In genomic region chr1:11912482-11913186, GRCh38 we compare ENCODE assay signal across 7 cellular contexts. TPM values are rescaled to one million over a fixed set of nuclear protein-coding genes. Genes with fewer than 3 reads are reported as not detected.
DNase-seq lines count a peak whose midpoint lies in the region; ATAC-seq, FAIRE-seq and TF ChIP-seq lines count a peak whose summit lies in the region.
"Not testable (repeated sequence)": the region's sequence is repeated elsewhere in the genome, so short reads cannot be mapped to it uniquely, and the experiment has no call there.

No MANE protein-coding gene starts in this region.

- H3K4me1 ChIP-seq in astrocyte (ENCODE audit: insufficient read depth, low read length); parathyroid adenoma; stomach smooth muscle (ENCODE audit: control insufficient read depth, insufficient read depth, low read length): not testable (repeated sequence)
- H3K4me1 ChIP-seq in HepG2 (ENCODE audit: insufficient read depth, low read length), result peaks cover 64% of the 10 kb centered on the region

- intact Hi-C loops in HepG2 (cut with micrococcal nuclease; ENCODE audit: unreplicated experiment), result not testable (repeated sequence)

- CTCF ChIA-PET in HepG2 (lab: Yijun Ruan, JAX; ENCODE audit: low intra/inter-chr PET ratio, low total read pairs), result not testable (repeated sequence)

- POLR2A ChIA-PET in HepG2 (lab: Yijun Ruan, JAX), result interaction anchor here (0.8 to 8.7 kb wide), 6 partner anchors 9 to 106 kb away, joined by 3 to 178 read pairs (median 6); partner anchors contain the start of genes KIAA2013, MFN2 and MIIP

- TF ChIP-seq CTCF in 22Rv1 (IDR thresholded peaks at IDR 0.05); astrocyte (IDR thresholded peaks at IDR 0.05; ENCODE audit: insufficient read depth, low read depth, low read length); fibroblast of villous mesenchyme (IDR thresholded peaks at IDR 0.05; ENCODE audit: insufficient read depth, low read depth, low read length); HepG2 (CRISPR knock-in tag; IDR thresholded peaks at IDR 0.05); parathyroid adenoma (IDR thresholded peaks at IDR 0.05): not testable (repeated sequence)

- H3K4me3 Mint-ChIP-seq in T-helper 17 cell, result peak overlapping the region; percentile 56
- not testable (repeated sequence) for H3K4me3 Mint-ChIP-seq in astrocyte (ENCODE audit: unreplicated experiment)

- H3K27ac ChIP-seq in 22Rv1, result peak overlapping the region; percentile 39
- H3K27ac ChIP-seq in astrocyte (ENCODE audit: low read depth, low read length); HepG2 (ENCODE audit: extremely low read length, insufficient read depth, low read length): not testable (repeated sequence)
- peak overlapping the region; percentile 39 for H3K27ac ChIP-seq in parathyroid adenoma
- H3K27ac ChIP-seq in stomach smooth muscle (ENCODE audit: low read length), result peak overlapping the region; percentile 11

- FAIRE-seq in astrocyte (lab: Jason Lieb, UNC); HepG2 (lab: Jason Lieb, UNC): not testable (repeated sequence)

- not testable (repeated sequence) for H3K27ac Mint-ChIP-seq in T-helper 17 cell
- H3K27ac Mint-ChIP-seq in astrocyte (ENCODE audit: unreplicated experiment), result peak overlapping the region; percentile 47

- not testable (repeated sequence) for H3K9me3 ChIP-seq in T-helper 17 cell (ENCODE audit: control insufficient read depth, low read length, poor library complexity, severe bottlenecking); astrocyte (ENCODE audit: insufficient read depth, low read depth, low read length); HepG2 (ENCODE audit: low read length); parathyroid adenoma (ENCODE audit: control insufficient read depth, low read length); stomach smooth muscle (ENCODE audit: control insufficient read depth in 2 of 2, low read length in 2 of 2)

- H3K79me2 ChIP-seq in astrocyte (ENCODE audit: insufficient read depth, low read length); HepG2 (ENCODE audit: insufficient read depth, low read length); parathyroid adenoma: not testable (repeated sequence)

- not testable (repeated sequence) for H4K20me1 ChIP-seq in astrocyte (ENCODE audit: insufficient read depth, low read length); HepG2 (ENCODE audit: insufficient read depth, low read length)

- not testable (repeated sequence) for ATAC-seq in T-helper 17 cell, HepG2

- not testable (repeated sequence) for BruUV-seq in HepG2 (replicated peaks; lab: Mats Ljungman, UMichigan)

- not testable (repeated sequence) for TF ChIP-seq RAD21 in HepG2 (CRISPR knock-in tag; IDR thresholded peaks at IDR 0.05)

- H2AFZ ChIP-seq in astrocyte (ENCODE audit: low read depth, low read length); HepG2 (ENCODE audit: low read length); parathyroid adenoma: not testable (repeated sequence)

- not testable (repeated sequence) for H3K9ac ChIP-seq in astrocyte (ENCODE audit: low read length); parathyroid adenoma; stomach smooth muscle (ENCODE audit: low read length in 2 of 2)
- 0 out of 2 replicates have a peak overlapping the region, but pooled peaks have one; percentile 27 for H3K9ac ChIP-seq in HepG2 (ENCODE audit: insufficient read depth, low read depth, low read length)

- H3K36me3 ChIP-seq in astrocyte (ENCODE audit: insufficient read depth, low read length); HepG2 (replicated peaks in 1 of 2; ENCODE audit: control insufficient read depth in 1 of 2, insufficient read depth in 2 of 2, low read length in 2 of 2); parathyroid adenoma (ENCODE audit: control insufficient read depth, insufficient read depth, low read length); stomach smooth muscle (ENCODE audit: control insufficient read depth in 2 of 2, insufficient read depth in 2 of 2, low read length in 2 of 2): not testable (repeated sequence)

- H3K27me3 ChIP-seq in astrocyte (ENCODE audit: insufficient read depth, low read length); HepG2 (ENCODE audit: control insufficient read depth in 1 of 2, insufficient read depth in 2 of 2, low read length in 2 of 2); parathyroid adenoma (ENCODE audit: control insufficient read depth, insufficient read depth, low read length); stomach smooth muscle (ENCODE audit: control insufficient read depth in 1 of 2, insufficient read depth in 2 of 2, low read length in 2 of 2): not testable (repeated sequence)

- in situ Hi-C loops in HepG2 (cut with HindIII; ENCODE audit: extremely low pct_ligation_motif_present, low pct_unique_long_range_greater_than_20kb), result loop anchor here (5.0 kb wide), 1 partner anchor 50 kb away; no protein-coding TSS in a partner anchor

- peaks cover 20% of the 10 kb centered on the region for H3K4me1 Mint-ChIP-seq in T-helper 17 cell
- not testable (repeated sequence) for H3K4me1 Mint-ChIP-seq in astrocyte (ENCODE audit: low read depth, unreplicated experiment)

- TF ChIP-seq EP300 in HepG2 (IDR thresholded peaks at IDR 0.05; ENCODE audit: low read depth in 2 of 2, low read length in 2 of 2); HepG2 (CRISPR knock-in tag; IDR thresholded peaks at IDR 0.05; ENCODE audit: borderline replicate concordance): not testable (repeated sequence)

- DNase-seq in T-helper 17 cell; astrocyte (ENCODE audit: low read depth); HepG2 (ENCODE audit: low spot score): not testable (repeated sequence)
- peak; percentile 11 for DNase-seq in fibroblast of villous mesenchyme (ENCODE audit: low read depth)

- H3K36me3 Mint-ChIP-seq in T-helper 17 cell (ENCODE audit: low read depth); astrocyte (ENCODE audit: low read depth, unreplicated experiment): not testable (repeated sequence)

- not testable (repeated sequence) for H3K4me2 ChIP-seq in astrocyte (ENCODE audit: low read length); parathyroid adenoma (ENCODE audit: low read length)
- peak overlapping the region; percentile 65 for H3K4me2 ChIP-seq in HepG2 (ENCODE audit: low read depth, low read length)

- not testable (repeated sequence) for H3K27me3 Mint-ChIP-seq in T-helper 17 cell; astrocyte (ENCODE audit: low read depth, unreplicated experiment)

- H3K4me3 ChIP-seq in astrocyte (ENCODE audit: insufficient read depth, low read depth, low read length); fibroblast of villous mesenchyme (ENCODE audit: low read depth, low read length); parathyroid adenoma (ENCODE audit: low read depth, low read length); stomach smooth muscle (ENCODE audit: low read length in 2 of 2): not testable (repeated sequence)
- 0 out of 6 replicates have a peak overlapping the region, but pooled peaks of 1 of the 3 experiments have one; percentile 22 for H3K4me3 ChIP-seq in HepG2 (replicated peaks in 1 of 3; ENCODE audit: insufficient read depth in 1 of 3, low read depth in 2 of 3, low read length in 3 of 3)

- not testable (repeated sequence) for H3K9me3 Mint-ChIP-seq in astrocyte (ENCODE audit: unreplicated experiment)

- TF ChIP-seq POLR2A in HepG2 (IDR thresholded peaks at IDR 0.05; ENCODE audit: insufficient read depth in 1 of 2, low read depth in 2 of 2, low read length in 2 of 2), result not testable (repeated sequence)

- 39% methylated on average over 21 of the region's 21 CpGs for WGBS in HepG2 (ENCODE audit: low lambda C conversion rate)

RNA-seq across cellular contexts. Expression of gene KIAA2013, which starts 13.6 kb away (rescaled TPM):
- 10 to 100 TPM; 17.5 to 20.6 TPM for total RNA-seq in T-helper 17 cell
- total RNA-seq in astrocyte, result 56.0 and 60.4 TPM in 2 replicates
- total RNA-seq in fibroblast of villous mesenchyme, result 57.9 and 69.9 TPM in 2 replicates
- 47.7 and 76.0 TPM in 2 replicates for total RNA-seq in HepG2 (2016; rRNA removed; fragmentation: Illumina TruSeq; extraction: Trizol)
- total RNA-seq in HepG2 (2016; cell fraction: cytosol; rRNA removed; fragmentation: Illumina TruSeq; extraction: Trizol; ENCODE audit: low read depth), result 39.0 and 40.3 TPM in 2 replicates
- 45.3 and 75.8 TPM in 2 replicates for total RNA-seq in HepG2 (2016; cell fraction: insoluble cytoplasmic fraction; rRNA removed; fragmentation: Illumina TruSeq; extraction: Trizol)
- total RNA-seq in HepG2 (2016; cell fraction: membrane; rRNA removed; fragmentation: Illumina TruSeq; extraction: Trizol), result 84.9 and 91.5 TPM in 2 replicates
- 48.8 and 56.1 TPM in 2 replicates for total RNA-seq in HepG2 (2016; cell fraction: nucleus; rRNA removed; fragmentation: Illumina TruSeq; extraction: Trizol)
- polyA plus RNA-seq in HepG2 (2011; rRNA removed), result 141 and 163 TPM in 2 replicates
- 151 and 283 TPM in 2 replicates for polyA plus RNA-seq in HepG2 (2011; cell fraction: cytosol; rRNA removed)
- 137 and 147 TPM in 2 replicates for polyA plus RNA-seq in HepG2 (2011; cell fraction: nucleus; rRNA removed)
- 61.9 and 67.1 TPM in 2 replicates for polyA plus RNA-seq in HepG2 (2012)
- 45.1 and 45.9 TPM in 2 replicates for polyA plus RNA-seq in HepG2 (2016; cell fraction: cytosol; fragmentation: Illumina TruSeq; extraction: Trizol; ENCODE audit: low read depth)
- 53.5 and 55.6 TPM in 2 replicates for polyA plus RNA-seq in HepG2 (2016; cell fraction: insoluble cytoplasmic fraction; fragmentation: Illumina TruSeq; extraction: Trizol; ENCODE audit: low read depth)
- polyA plus RNA-seq in HepG2 (2016; cell fraction: membrane; fragmentation: Illumina TruSeq; extraction: Trizol; ENCODE audit: low read depth), result 73.8 and 79.8 TPM in 2 replicates
- 92.2 and 94.4 TPM in 2 replicates for polyA plus RNA-seq in HepG2 (2016; cell fraction: nucleus; fragmentation: Illumina TruSeq; extraction: Trizol; ENCODE audit: insufficient read depth, low read depth)
- polyA minus RNA-seq in HepG2 (2011; rRNA and poly(A)+ RNA removed; ENCODE audit: low replicate concordance), result 68.1 and 270 TPM in 2 replicates
- 85.2 and 94.3 TPM in 2 replicates for polyA minus RNA-seq in HepG2 (2011; cell fraction: cytosol; rRNA and poly(A)+ RNA removed)
- 25.0 and 28.0 TPM in 2 replicates for polyA minus RNA-seq in HepG2 (2011; cell fraction: nucleus; rRNA and poly(A)+ RNA removed)

RNA-seq across cellular contexts. Expression of gene PLOD1, which starts 21.9 kb away (rescaled TPM):
- 1 to 10 TPM; 2.8 to 3.0 TPM for total RNA-seq in T-helper 17 cell
- total RNA-seq in astrocyte, result 375 and 500 TPM in 2 replicates
- total RNA-seq in fibroblast of villous mesenchyme, result 309 and 324 TPM in 2 replicates
- total RNA-seq in HepG2 (2016; rRNA removed; fragmentation: Illumina TruSeq; extraction: Trizol), result 31.0 and 70.1 TPM in 2 replicates
- total RNA-seq in HepG2 (2016; cell fraction: cytosol; rRNA removed; fragmentation: Illumina TruSeq; extraction: Trizol; ENCODE audit: low read depth), result 8.1 and 9.3 TPM in 2 replicates
- 23.8 and 71.6 TPM in 2 replicates for total RNA-seq in HepG2 (2016; cell fraction: insoluble cytoplasmic fraction; rRNA removed; fragmentation: Illumina TruSeq; extraction: Trizol)
- 22.0 and 25.0 TPM in 2 replicates for total RNA-seq in HepG2 (2016; cell fraction: membrane; rRNA removed; fragmentation: Illumina TruSeq; extraction: Trizol)
- total RNA-seq in HepG2 (2016; cell fraction: nucleus; rRNA removed; fragmentation: Illumina TruSeq; extraction: Trizol), result 69.1 and 83.4 TPM in 2 replicates
- polyA plus RNA-seq in HepG2 (2011; rRNA removed), result 318 and 361 TPM in 2 replicates
- polyA plus RNA-seq in HepG2 (2011; cell fraction: cytosol; rRNA removed), result 268 and 334 TPM in 2 replicates
- polyA plus RNA-seq in HepG2 (2011; cell fraction: nucleus; rRNA removed), result 289 and 340 TPM in 2 replicates
- 213 and 215 TPM in 2 replicates for polyA plus RNA-seq in HepG2 (2012)
- 10.1 and 11.2 TPM in 2 replicates for polyA plus RNA-seq in HepG2 (2016; cell fraction: cytosol; fragmentation: Illumina TruSeq; extraction: Trizol; ENCODE audit: low read depth)
- 27.4 and 35.7 TPM in 2 replicates for polyA plus RNA-seq in HepG2 (2016; cell fraction: insoluble cytoplasmic fraction; fragmentation: Illumina TruSeq; extraction: Trizol; ENCODE audit: low read depth)
- polyA plus RNA-seq in HepG2 (2016; cell fraction: membrane; fragmentation: Illumina TruSeq; extraction: Trizol; ENCODE audit: low read depth), result 15.6 and 19.4 TPM in 2 replicates
- 135 and 151 TPM in 2 replicates for polyA plus RNA-seq in HepG2 (2016; cell fraction: nucleus; fragmentation: Illumina TruSeq; extraction: Trizol; ENCODE audit: insufficient read depth, low read depth)
- polyA minus RNA-seq in HepG2 (2011; rRNA and poly(A)+ RNA removed; ENCODE audit: low replicate concordance), result 131 and 463 TPM in 2 replicates
- polyA minus RNA-seq in HepG2 (2011; cell fraction: cytosol; rRNA and poly(A)+ RNA removed), result 175 and 181 TPM in 2 replicates
- polyA minus RNA-seq in HepG2 (2011; cell fraction: nucleus; rRNA and poly(A)+ RNA removed), result 85.1 and 85.4 TPM in 2 replicates

RNA-seq across cellular contexts. Expression of gene NPPB, which starts 53.9 kb away (rescaled TPM):
- not detected for total RNA-seq in T-helper 17 cell
- total RNA-seq in astrocyte, result 333 and 449 TPM in 2 replicates
- 3.9 and 4.7 TPM in 2 replicates for total RNA-seq in fibroblast of villous mesenchyme
- not detected in 2 replicates for total RNA-seq in HepG2 (2016; rRNA removed; fragmentation: Illumina TruSeq; extraction: Trizol)
- total RNA-seq in HepG2 (2016; cell fraction: cytosol; rRNA removed; fragmentation: Illumina TruSeq; extraction: Trizol; ENCODE audit: low read depth), result not detected in 2 replicates
- 0.24 TPM in 1 of 2 replicates, not detected in the other for total RNA-seq in HepG2 (2016; cell fraction: insoluble cytoplasmic fraction; rRNA removed; fragmentation: Illumina TruSeq; extraction: Trizol)
- total RNA-seq in HepG2 (2016; cell fraction: membrane; rRNA removed; fragmentation: Illumina TruSeq; extraction: Trizol), result not detected in 2 replicates
- not detected in 2 replicates for total RNA-seq in HepG2 (2016; cell fraction: nucleus; rRNA removed; fragmentation: Illumina TruSeq; extraction: Trizol)
- 1.9 and 3.7 TPM in 2 replicates for polyA plus RNA-seq in HepG2 (2011; rRNA removed)
- 2.1 TPM in 2 replicates for polyA plus RNA-seq in HepG2 (2011; cell fraction: cytosol; rRNA removed)
- 0.90 and 2.1 TPM in 2 replicates for polyA plus RNA-seq in HepG2 (2011; cell fraction: nucleus; rRNA removed)
- polyA plus RNA-seq in HepG2 (2012), result 0.77 and 4.3 TPM in 2 replicates
- not detected in 2 replicates for polyA plus RNA-seq in HepG2 (2016; cell fraction: cytosol; fragmentation: Illumina TruSeq; extraction: Trizol; ENCODE audit: low read depth)
- not detected in 2 replicates for polyA plus RNA-seq in HepG2 (2016; cell fraction: insoluble cytoplasmic fraction; fragmentation: Illumina TruSeq; extraction: Trizol; ENCODE audit: low read depth)
- polyA plus RNA-seq in HepG2 (2016; cell fraction: membrane; fragmentation: Illumina TruSeq; extraction: Trizol; ENCODE audit: low read depth), result not detected in 2 replicates
- 0.79 and 0.81 TPM in 2 replicates for polyA plus RNA-seq in HepG2 (2016; cell fraction: nucleus; fragmentation: Illumina TruSeq; extraction: Trizol; ENCODE audit: insufficient read depth, low read depth)
- 0.56 TPM in 1 of 2 replicates, not detected in the other for polyA minus RNA-seq in HepG2 (2011; rRNA and poly(A)+ RNA removed; ENCODE audit: low replicate concordance)
- polyA minus RNA-seq in HepG2 (2011; cell fraction: cytosol; rRNA and poly(A)+ RNA removed), result 2.6 TPM in 1 of 2 replicates, not detected in the other
- polyA minus RNA-seq in HepG2 (2011; cell fraction: nucleus; rRNA and poly(A)+ RNA removed), result not detected in 2 replicates

Comparison
In these comparisons a context has a peak if more than half of its experiments do, and no peak if none do; other contexts are left out.
1. RNA of gene NPPB, which starts 53.9 kb away (total RNA-seq): 333 to 449 TPM in astrocyte; 3.9 to 4.7 TPM in fibroblast of villous mesenchyme, not detected in T-helper 17 cell and 0.24 TPM in HepG2; every median in the first group is over 10 times any median in the second.